Comparison of ENCODE assay signal across 9 cellular contexts in genomic region chr4:83771113-83771705, GRCh38.
DNase-seq lines count a peak whose midpoint lies in the region; ATAC-seq and TF ChIP-seq lines count a peak whose summit lies in the region.
"Had no signal": no experiment of that assay in that cellular context is flagged by ENCODE, and none has a peak within 500 bp of the region (broad histone marks: within the 10 kb centered on the region; RNA-seq: fewer than 3 reads in every experiment).

No MANE protein-coding gene starts in this region.

- H3K27ac Mint-ChIP-seq in activated CD4-positive, alpha-beta T cell treated with anti-CD3 and anti-CD28 coated beads for 36 hours = no peak overlapping the region
- no peak overlapping the region for H3K27ac Mint-ChIP-seq in activated CD4-positive, alpha-beta T cell treated with anti-CD3 and anti-CD28 coated beads, Interleukin-2, amount 10 ng/mL, durations not matched to agents 7 days and 5 days
- H3K27ac Mint-ChIP-seq in WTC11 = no peak overlapping the region
- H3K27ac Mint-ChIP-seq: stimulated activated naive CD8-positive, alpha-beta T cell treated with anti-CD3 and anti-CD28 coated beads, Interleukin-15, Interleukin-2, amounts not matched to agents 100 ng/mL and 50 ng/mL, for 24 hours had no signal

- H3K27ac ChIP-seq in right atrium auricular region = no peak overlapping the region
- no peak overlapping the region for H3K27ac ChIP-seq in substantia nigra (ENCODE audit: low read depth, low read length, poor library complexity, severe bottlenecking)

- no peaks in the 10 kb centered on the region for H3K36me3 ChIP-seq in right atrium auricular region

- no peaks in the 10 kb centered on the region for H3K4me1 Mint-ChIP-seq in activated CD4-positive, alpha-beta T cell treated with anti-CD3 and anti-CD28 coated beads for 36 hours
- H3K4me1 Mint-ChIP-seq in activated CD4-positive, alpha-beta T cell treated with anti-CD3 and anti-CD28 coated beads, Interleukin-2, amount 10 ng/mL, durations not matched to agents 7 days and 5 days = no peaks in the 10 kb centered on the region
- peaks cover 20% of the 10 kb centered on the region for H3K4me1 Mint-ChIP-seq in WTC11

- POLR2A ChIA-PET in activated CD4-positive, alpha-beta T cell treated with anti-CD3 and anti-CD28 coated beads for 36 hours (lab: Charles Lee) = interaction anchor here (0.7 kb wide), 1 partner anchor 661 kb away, joined by 4 read pairs; no protein-coding TSS in a partner anchor
- POLR2A ChIA-PET in activated CD4-positive, alpha-beta T cell treated with anti-CD3 and anti-CD28 coated beads, Interleukin-2, amount 10 ng/mL, durations not matched to agents 7 days and 5 days (lab: Charles Lee) = no interaction called here
- POLR2A ChIA-PET in WTC11 (lab: Charles Lee) = no interaction called here

- no peaks in the 10 kb centered on the region for H3K4me1 ChIP-seq in right atrium auricular region

- peaks cover 9% of the 10 kb centered on the region for H3K27me3 Mint-ChIP-seq in activated CD4-positive, alpha-beta T cell treated with anti-CD3 and anti-CD28 coated beads for 36 hours
- H3K27me3 Mint-ChIP-seq in activated CD4-positive, alpha-beta T cell treated with anti-CD3 and anti-CD28 coated beads, Interleukin-2, amount 10 ng/mL, durations not matched to agents 7 days and 5 days = no peaks in the 10 kb centered on the region
- H3K27me3 Mint-ChIP-seq in WTC11 (ENCODE audit: low read depth) = no peaks in the 10 kb centered on the region

- no peaks in the 10 kb centered on the region for H3K9me3 ChIP-seq in right atrium auricular region

- H3K27me3 ChIP-seq in right atrium auricular region = no peaks in the 10 kb centered on the region

- intact Hi-C loops in activated CD4-positive, alpha-beta T cell treated with anti-CD3 and anti-CD28 coated beads for 36 hours (cut with DNase I, micrococcal nuclease) = loop anchor here in 1 of 2 experiments (10.0 kb wide), 1 partner anchor 734 kb away; no protein-coding TSS in a partner anchor

- H3K36me3 Mint-ChIP-seq in activated CD4-positive, alpha-beta T cell treated with anti-CD3 and anti-CD28 coated beads for 36 hours (ENCODE audit: low read depth) = no peaks in the 10 kb centered on the region
- no peaks in the 10 kb centered on the region for H3K36me3 Mint-ChIP-seq in activated CD4-positive, alpha-beta T cell treated with anti-CD3 and anti-CD28 coated beads, Interleukin-2, amount 10 ng/mL, durations not matched to agents 7 days and 5 days (ENCODE audit: low read depth)
- H3K36me3 Mint-ChIP-seq in WTC11 = peaks cover 2% of the 10 kb centered on the region; the same call in 1 of the 2 replicates

- ATAC-seq in activated CD4-positive, alpha-beta T cell treated with anti-CD3 and anti-CD28 coated beads for 36 hours = no peak
- peak; percentile 97 for ATAC-seq in WTC11
- no peak for ATAC-seq in activated CD4-positive, CD25-positive, alpha-beta regulatory T cell treated with anti-CD3 and anti-CD28 coated beads, Interleukin-2, amount 50 U/mL, for 24 hours

- TF ChIP-seq CTCF in WTC11 (IDR thresholded peaks at IDR 0.05) (0 out of 2 replicates have a peak, but pooled peaks have one; percentile 19), right atrium auricular region (IDR thresholded peaks at IDR 0.05) (peak; percentile 33 to 67)

- H3K4me3 ChIP-seq in right atrium auricular region = no peak overlapping the region

- peak; percentile 30 for DNase-seq in activated CD4-positive, alpha-beta T cell treated with anti-CD3 and anti-CD28 coated beads for 36 hours
- DNase-seq in activated CD4-positive, alpha-beta T cell treated with anti-CD3 and anti-CD28 coated beads, Interleukin-2, amount 10 ng/mL, durations not matched to agents 7 days and 5 days = no peak
- DNase-seq in LHCN-M2 (ENCODE audit: low read depth) = peak; percentile 61
- DNase-seq in WTC11 (ENCODE audit: low spot score) = peak; percentile 70
- no peak for DNase-seq in right atrium auricular region (ENCODE audit: low spot score)
- DNase-seq in substantia nigra (lab: John Stamatoyannopoulos, UW) = peak in 31 of 49 donors; percentile 1 to 46 (median 6)
- no peak for DNase-seq in NCI-H1092 (lab: John Stamatoyannopoulos, UW)

- no peaks in the 10 kb centered on the region for H3K9me3 Mint-ChIP-seq in activated CD4-positive, alpha-beta T cell treated with anti-CD3 and anti-CD28 coated beads for 36 hours (ENCODE audit: low read depth)
- no peaks in the 10 kb centered on the region for H3K9me3 Mint-ChIP-seq in activated CD4-positive, alpha-beta T cell treated with anti-CD3 and anti-CD28 coated beads, Interleukin-2, amount 10 ng/mL, durations not matched to agents 7 days and 5 days
- peaks cover 4% of the 10 kb centered on the region; the same call in 1 of the 2 replicates for H3K9me3 Mint-ChIP-seq in WTC11
- H3K9me3 Mint-ChIP-seq: stimulated activated naive CD8-positive, alpha-beta T cell treated with anti-CD3 and anti-CD28 coated beads, Interleukin-15, Interleukin-2, amounts not matched to agents 100 ng/mL and 50 ng/mL, for 24 hours had no signal

- no peak overlapping the region for H3K4me3 Mint-ChIP-seq in activated CD4-positive, alpha-beta T cell treated with anti-CD3 and anti-CD28 coated beads for 36 hours
- no peak overlapping the region for H3K4me3 Mint-ChIP-seq in activated CD4-positive, alpha-beta T cell treated with anti-CD3 and anti-CD28 coated beads, Interleukin-2, amount 10 ng/mL, durations not matched to agents 7 days and 5 days
- no peak overlapping the region for H3K4me3 Mint-ChIP-seq in WTC11
- H3K4me3 Mint-ChIP-seq: stimulated activated naive CD8-positive, alpha-beta T cell treated with anti-CD3 and anti-CD28 coated beads, Interleukin-15, Interleukin-2, amounts not matched to agents 100 ng/mL and 50 ng/mL, for 24 hours had no signal

- CTCF ChIA-PET in activated CD4-positive, alpha-beta T cell treated with anti-CD3 and anti-CD28 coated beads for 36 hours (lab: Charles Lee) = interaction anchor here (0.6 kb wide), 1 partner anchor 64 kb away, joined by 4 read pairs; no protein-coding TSS in a partner anchor
- CTCF ChIA-PET in activated CD4-positive, alpha-beta T cell treated with anti-CD3 and anti-CD28 coated beads, Interleukin-2, amount 10 ng/mL, durations not matched to agents 7 days and 5 days (lab: Charles Lee) = interaction anchor here (0.5 to 0.6 kb wide), 2 partner anchors 141 to 406 kb away, joined by 3 read pairs; no protein-coding TSS in a partner anchor
- CTCF ChIA-PET in WTC11 (lab: Charles Lee) = interaction anchor here (0.6 to 1.2 kb wide), 14 partner anchors 10 to 757 kb away, joined by 3 to 5 read pairs (median 4); no protein-coding TSS in a partner anchor

TF ChIP-seq in WTC11, 78 proteins besides CTCF, POLR2A, EP300 and RAD21 (continues in another document):
- TF ChIP-seq TCF7 (CRISPR knock-in tag; IDR thresholded peaks at IDR 0.05; ENCODE audit: low read depth) (no peak), ZBTB43 (CRISPR knock-in tag; IDR thresholded peaks at IDR 0.05) (no peak), FOXK1 (CRISPR knock-in tag; IDR thresholded peaks at IDR 0.05) (no peak), AR (CRISPR knock-in tag; IDR thresholded peaks at IDR 0.05) (no peak), SMAD4 (CRISPR knock-in tag; IDR thresholded peaks at IDR 0.05) (no peak), ATF2 (CRISPR knock-in tag; IDR thresholded peaks at IDR 0.05; ENCODE audit: borderline replicate concordance, low read depth) (no peak), SOX15 (CRISPR knock-in tag; IDR thresholded peaks at IDR 0.05) (no peak)

Comparison
In these comparisons a context has a peak if more than half of its experiments do, and no peak if none do; other contexts are left out.
1. DNase-seq: peak in activated CD4-positive, alpha-beta T cell treated with anti-CD3 and anti-CD28 coated beads for 36 hours (single experiment), LHCN-M2 (single experiment), WTC11 (single experiment) and substantia nigra (31 of 49); none in activated CD4-positive, alpha-beta T cell treated with anti-CD3 and anti-CD28 coated beads, Interleukin-2, amount 10 ng/mL, durations not matched to agents 7 days and 5 days (single experiment), right atrium auricular region (single experiment) and NCI-H1092 (single experiment).